In genomic region chr10:27240891-27241639, GRCh38 we compare ENCODE assay signal across 8 cellular contexts. TPM values are rescaled to one million over a fixed set of nuclear protein-coding genes. Genes with fewer than 3 reads are reported as not detected.
DNase-seq lines count a peak whose midpoint lies in the region; ATAC-seq and TF ChIP-seq lines count a peak whose summit lies in the region.

No MANE protein-coding gene starts in this region.

- H3K36me3 Mint-ChIP-seq in activated CD8-positive, alpha-beta T cell treated with anti-CD3 and anti-CD28 coated beads, Interleukin-2, amount 10 ng/mL, durations not matched to agents 7 days and 5 days (ENCODE audit: low read depth), result peaks cover 20% of the 10 kb centered on the region
- H3K36me3 Mint-ChIP-seq in natural killer cell treated with Interleukin-12 subunit alpha and Interleukin-12 subunit beta and Interleukin-15 and Interleukin-18, amount 100 ng/mL, for 72 hours, result no peaks in the 10 kb centered on the region

- H3K4me1 Mint-ChIP-seq in activated CD8-positive, alpha-beta T cell treated with anti-CD3 and anti-CD28 coated beads, Interleukin-2, amount 10 ng/mL, durations not matched to agents 7 days and 5 days (ENCODE audit: low read depth), result peaks cover 24% of the 10 kb centered on the region
- peaks cover 29 to 30% of the 10 kb centered on the region in 2 donors for H3K4me1 Mint-ChIP-seq in natural killer cell treated with Interleukin-12 subunit alpha and Interleukin-12 subunit beta and Interleukin-15 and Interleukin-18, amount 100 ng/mL, for 72 hours (ENCODE audit: low read depth in 2 of 2)

- peak; percentile 6 for ATAC-seq in GM21737 (IDR thresholded peaks at IDR 0.05; ENCODE audit: unreplicated experiment)
- ATAC-seq in activated CD8-positive, alpha-beta T cell treated with anti-CD3 and anti-CD28 coated beads, Interleukin-2, amount 10 ng/mL, durations not matched to agents 7 days and 5 days, result peak; percentile 17
- peak; percentile 0 to 15 for ATAC-seq in natural killer cell treated with Interleukin-12 subunit alpha and Interleukin-12 subunit beta and Interleukin-15 and Interleukin-18, amount 100 ng/mL, for 72 hours

- peak overlapping the region; percentile 93 for H3K4me3 Mint-ChIP-seq in activated CD8-positive, alpha-beta T cell treated with anti-CD3 and anti-CD28 coated beads, Interleukin-2, amount 10 ng/mL, durations not matched to agents 7 days and 5 days
- peak overlapping the region; percentile 93 for H3K4me3 Mint-ChIP-seq in natural killer cell treated with Interleukin-12 subunit alpha and Interleukin-12 subunit beta and Interleukin-15 and Interleukin-18, amount 100 ng/mL, for 72 hours

- peak overlapping the region; percentile 88 for H3K4me3 ChIP-seq in fibroblast of the aortic adventitia (ENCODE audit: low read depth, low read length)

- no peaks in the 10 kb centered on the region for H3K9me3 Mint-ChIP-seq in activated CD8-positive, alpha-beta T cell treated with anti-CD3 and anti-CD28 coated beads, Interleukin-2, amount 10 ng/mL, durations not matched to agents 7 days and 5 days (ENCODE audit: insufficient read depth)
- H3K9me3 Mint-ChIP-seq in natural killer cell treated with Interleukin-12 subunit alpha and Interleukin-12 subunit beta and Interleukin-15 and Interleukin-18, amount 100 ng/mL, for 72 hours, result no peaks in the 10 kb centered on the region

- H3K27me3 Mint-ChIP-seq in activated CD8-positive, alpha-beta T cell treated with anti-CD3 and anti-CD28 coated beads, Interleukin-2, amount 10 ng/mL, durations not matched to agents 7 days and 5 days (ENCODE audit: low read depth), result no peaks in the 10 kb centered on the region
- no peaks in the 10 kb centered on the region for H3K27me3 Mint-ChIP-seq in natural killer cell treated with Interleukin-12 subunit alpha and Interleukin-12 subunit beta and Interleukin-15 and Interleukin-18, amount 100 ng/mL, for 72 hours

- TF ChIP-seq CTCF in fibroblast of the aortic adventitia (IDR thresholded peaks at IDR 0.05; ENCODE audit: insufficient read depth, low read length), result no peak

- DNase-seq in NCI-H1694 treated with DMSO at 0.1 percent for 48 hours (lab: John Stamatoyannopoulos, UW) (peak; percentile 7), NCI-H1694 (lab: John Stamatoyannopoulos, UW) (no peak), Kasumi-1 (lab: John Stamatoyannopoulos, UW) (peak; percentile 70 to 83), fibroblast of the aortic adventitia (ENCODE audit: low read depth) (peak; percentile 26), hepatic stellate cell (ENCODE audit: low spot score) (no peak)
- peak; percentile 58 for DNase-seq in activated CD8-positive, alpha-beta T cell treated with anti-CD3 and anti-CD28 coated beads, Interleukin-2, amount 10 ng/mL, durations not matched to agents 7 days and 5 days
- DNase-seq in natural killer cell treated with Interleukin-12 subunit alpha and Interleukin-12 subunit beta and Interleukin-15 and Interleukin-18, amount 100 ng/mL, for 72 hours (ENCODE audit: low spot score), result no peak

- H3K27ac Mint-ChIP-seq in activated CD8-positive, alpha-beta T cell treated with anti-CD3 and anti-CD28 coated beads, Interleukin-2, amount 10 ng/mL, durations not matched to agents 7 days and 5 days, result peak overlapping the region; percentile 99
- H3K27ac Mint-ChIP-seq in natural killer cell treated with Interleukin-12 subunit alpha and Interleukin-12 subunit beta and Interleukin-15 and Interleukin-18, amount 100 ng/mL, for 72 hours, result peak overlapping the region; percentile 96

- CTCF ChIA-PET in activated CD8-positive, alpha-beta T cell treated with anti-CD3 and anti-CD28 coated beads, Interleukin-2, amount 10 ng/mL, durations not matched to agents 7 days and 5 days (lab: Charles Lee), result interaction anchor here (2.4 to 3.0 kb wide), 2 partner anchors 12 to 17 kb away, joined by 7 to 22 read pairs; no protein-coding TSS in a partner anchor

- POLR2A ChIA-PET in activated CD8-positive, alpha-beta T cell treated with anti-CD3 and anti-CD28 coated beads, Interleukin-2, amount 10 ng/mL, durations not matched to agents 7 days and 5 days (lab: Charles Lee), result interaction anchor here (0.5 to 2.5 kb wide), 5 partner anchors 14 to 860 kb away, joined by 3 to 15 read pairs (median 7); partner anchors contain the start of genes MASTL and YME1L1

RNA-seq across cellular contexts. Expression of gene ACBD5, which starts 0.5 kb away (rescaled TPM):
- 10 to 100 TPM; 20.6 to 24.9 TPM for total RNA-seq in activated CD8-positive, alpha-beta T cell treated with anti-CD3 and anti-CD28 coated beads, Interleukin-2, amount 10 ng/mL, durations not matched to agents 7 days and 5 days
- total RNA-seq in fibroblast of the aortic adventitia (ENCODE audit: low replicate concordance), result 26.8 and 58.4 TPM in 2 replicates
- 10 to 100 TPM; 21.9 to 32.8 TPM for total RNA-seq in natural killer cell treated with Interleukin-12 subunit alpha and Interleukin-12 subunit beta and Interleukin-15 and Interleukin-18, amount 100 ng/mL, for 72 hours

Comparison
In these comparisons a context has a peak if more than half of its experiments do, and no peak if none do; other contexts are left out.
1. DNase-seq: peak in NCI-H1694 treated with DMSO at 0.1 percent for 48 hours (single experiment), Kasumi-1 (2 of 2), activated CD8-positive, alpha-beta T cell treated with anti-CD3 and anti-CD28 coated beads, Interleukin-2, amount 10 ng/mL, durations not matched to agents 7 days and 5 days (single experiment) and fibroblast of the aortic adventitia (single experiment); none in NCI-H1694 (single experiment), natural killer cell treated with Interleukin-12 subunit alpha and Interleukin-12 subunit beta and Interleukin-15 and Interleukin-18, amount 100 ng/mL, for 72 hours (single experiment) and hepatic stellate cell (single experiment).
2. Peak in every context shown above with its lines, with median percentiles within 50 percentile points of each other: ATAC-seq.